ENCODE assay signal across 8 cellular contexts in the genomic region with DNA sequence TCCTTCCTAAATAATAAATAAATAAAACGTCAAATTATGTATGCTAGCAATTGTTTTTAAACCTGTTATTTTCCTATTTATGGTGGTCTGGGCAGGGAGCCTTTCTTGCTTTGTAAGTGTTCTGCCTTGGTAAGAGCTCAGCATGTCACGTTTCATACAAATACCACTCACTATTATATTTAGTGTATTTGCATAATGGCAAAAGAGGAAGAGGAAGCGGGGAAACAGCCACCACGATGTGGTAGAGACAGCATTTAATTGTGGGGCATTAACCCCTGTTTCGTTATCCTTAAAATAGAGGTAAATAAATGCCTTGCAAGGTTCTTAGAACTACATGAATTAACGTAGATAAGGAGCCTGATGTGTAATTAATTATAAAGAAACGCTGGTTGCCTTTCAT. TPM values are rescaled to one million over a fixed set of nuclear protein-coding genes. Genes with fewer than 3 reads are reported as not detected.
A peak's percentile ranks its signal among the peaks of the same experiment; 100 is the strongest.
DNase-seq lines count a peak whose midpoint lies in the region; ATAC-seq lines count a peak whose summit lies in the region.

No MANE protein-coding gene starts in this region.

- H3K4me3 ChIP-seq in HUES64 (ENCODE audit: low read length) (peak overlapping the region; percentile 66), duodenal mucosa (ENCODE audit: low read depth in 1 of 2, low read length in 2 of 2) (peak overlapping the region; percentile 86 to 94)

- H3K36me3 Mint-ChIP-seq in activated naive CD4-positive, alpha-beta T cell treated with anti-CD3 and anti-CD28 coated beads, Interleukin-2, amount 50 U/mL, for 72 hours = peaks cover 23 to 27% of the 10 kb centered on the region in 2 donors

- H3K4me1 ChIP-seq in HUES64 (ENCODE audit: insufficient read depth, low read length) (peaks cover 34% of the 10 kb centered on the region), duodenal mucosa (ENCODE audit: control insufficient read depth in 1 of 2, insufficient read depth in 2 of 2, low read length in 2 of 2) (peaks cover 10 to 25% of the 10 kb centered on the region in 2 donors)

- H3K27me3 ChIP-seq in HUES64 (ENCODE audit: insufficient read depth, low read length) (no peaks in the 10 kb centered on the region), duodenal mucosa (ENCODE audit: control insufficient read depth in 1 of 2, insufficient read depth in 2 of 2, low read length in 2 of 2) (no peaks in the 10 kb centered on the region)

- H3K9ac ChIP-seq in HUES64 (ENCODE audit: low read depth, low read length) = no peak overlapping the region; the same call in 1 of the 2 replicates
- peak overlapping the region in 1 of 2 donors; percentile 82 for H3K9ac ChIP-seq in duodenal mucosa (ENCODE audit: low read depth in 1 of 2, low read length in 2 of 2)

- no peak overlapping the region for H3K27ac Mint-ChIP-seq in activated naive CD4-positive, alpha-beta T cell treated with anti-CD3 and anti-CD28 coated beads, Interleukin-2, amount 50 U/mL, for 72 hours

- no peak for DNase-seq in cortex of kidney (lab: John Stamatoyannopoulos, UW)
- DNase-seq in activated naive CD4-positive, alpha-beta T cell (lab: John Stamatoyannopoulos, UW) = no peak
- no peak for DNase-seq in activated naive CD4-positive, alpha-beta T cell treated with anti-CD3 and anti-CD28 coated beads, Interleukin-2, amount 50 U/mL, for 72 hours (ENCODE audit: low spot score in 2 of 2)

- no peaks in the 10 kb centered on the region for H3K9me3 Mint-ChIP-seq in activated naive CD4-positive, alpha-beta T cell treated with anti-CD3 and anti-CD28 coated beads, Interleukin-2, amount 50 U/mL, for 72 hours

- WGBS in HUES64 = 73% methylated on average over 5 of the region's 7 CpGs

- H3K9me3 ChIP-seq in HUES64 (ENCODE audit: insufficient read depth, low read depth, low read length) (no peaks in the 10 kb centered on the region), duodenal mucosa (ENCODE audit: control insufficient read depth in 1 of 2, low read length in 2 of 2) (no peaks in the 10 kb centered on the region)

- ATAC-seq in GM18499 (IDR thresholded peaks at IDR 0.05; ENCODE audit: insufficient read depth, unreplicated experiment) (peak; percentile 46), GM21528 (IDR thresholded peaks at IDR 0.05; ENCODE audit: low FRiP score, unreplicated experiment) (peak; percentile 55), HG02571 (IDR thresholded peaks at IDR 0.05; ENCODE audit: unreplicated experiment) (no peak)
- no peak for ATAC-seq in activated naive CD4-positive, alpha-beta T cell treated with anti-CD3 and anti-CD28 coated beads, Interleukin-2, amount 50 U/mL, for 72 hours

- H3K27ac ChIP-seq in HUES64 (ENCODE audit: low read depth, low read length) (no peak overlapping the region), duodenal mucosa (ENCODE audit: low read depth, low read length) (no peak overlapping the region)

- H3K36me3 ChIP-seq in HUES64 (ENCODE audit: insufficient read depth, low read length) (peaks cover 23% of the 10 kb centered on the region), duodenal mucosa (ENCODE audit: control insufficient read depth in 1 of 2, insufficient read depth in 2 of 2, low read length in 2 of 2) (peaks cover 0 to 16% of the 10 kb centered on the region in 2 donors)

RNA-seq across cellular contexts. Expression of a gene that starts 2.0 kb away (rescaled TPM):
- polyA plus RNA-seq in HUES64 (2013, experiment 1 of 2) = 140 TPM
- polyA plus RNA-seq in HUES64 (2013, experiment 2 of 2) = 144 TPM
- total RNA-seq in activated naive CD4-positive, alpha-beta T cell treated with anti-CD3 and anti-CD28 coated beads, Interleukin-2, amount 50 U/mL, for 72 hours = 100 to 1,000 TPM in 1 of 2 donors, 10 to 100 TPM in 1; 93.8 to 192 TPM

RNA-seq across cellular contexts. Expression of a gene that starts 42.5 kb away (rescaled TPM):
- 49.9 TPM for polyA plus RNA-seq in HUES64 (2013, experiment 1 of 2)
- 53.5 TPM for polyA plus RNA-seq in HUES64 (2013, experiment 2 of 2)
- 10 to 100 TPM; 40.5 to 59.6 TPM for total RNA-seq in activated naive CD4-positive, alpha-beta T cell treated with anti-CD3 and anti-CD28 coated beads, Interleukin-2, amount 50 U/mL, for 72 hours

Comparison
In these comparisons a context has a peak if more than half of its experiments do, and no peak if none do; other contexts are left out.
1. ATAC-seq: peak in GM18499 (single experiment) and GM21528 (single experiment); none in HG02571 (single experiment) and activated naive CD4-positive, alpha-beta T cell treated with anti-CD3 and anti-CD28 coated beads, Interleukin-2, amount 50 U/mL, for 72 hours (0 of 2).